Comparison of ENCODE assay signal across 8 cellular contexts in the genomic region with DNA sequence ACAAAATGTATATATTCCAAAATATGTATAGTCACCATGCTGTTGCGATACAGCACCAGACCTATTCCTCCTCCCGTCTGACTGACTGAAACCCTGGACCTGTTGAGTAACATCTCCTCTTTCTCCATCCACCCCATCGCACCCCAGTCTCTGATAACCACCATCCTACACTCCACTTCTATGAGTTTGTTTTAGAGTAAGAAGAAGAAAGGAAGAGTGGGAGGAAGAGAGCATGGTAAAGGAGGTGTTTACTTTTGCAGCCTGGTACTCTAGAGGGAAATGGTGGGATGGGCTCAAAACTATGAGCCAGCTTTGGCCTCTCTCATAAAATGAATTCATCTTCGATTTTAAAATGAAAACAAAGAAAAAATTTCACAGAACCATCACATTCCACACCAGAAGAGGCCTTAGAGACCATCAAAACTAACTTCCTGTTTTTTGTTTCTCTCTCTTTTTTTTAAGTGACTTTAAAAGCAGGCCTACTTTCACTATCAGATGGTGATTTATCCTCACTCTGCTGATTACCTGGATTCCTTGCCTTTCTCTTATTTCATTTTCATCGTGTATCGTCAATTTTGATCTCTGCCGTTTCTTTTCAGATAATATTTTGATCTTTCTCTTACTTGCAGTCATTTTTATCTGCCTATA. TPM values are rescaled to one million over a fixed set of nuclear protein-coding genes. Genes with fewer than 3 reads are reported as not detected.
DNase-seq lines count a peak whose midpoint lies in the region; ATAC-seq and FAIRE-seq lines count a peak whose summit lies in the region.

No MANE protein-coding gene starts in this region.

- peak overlapping the region; percentile 46 to 83 for H3K4me3 Mint-ChIP-seq in activated T-cell treated with anti-CD3 and anti-CD28 coated beads, Interleukin-2, amount 50 U/mL, for 72 hours
- peak overlapping the region; percentile 17 to 47 (median 28) for H3K4me3 Mint-ChIP-seq in T-cell
- peak overlapping the region in 1 of 2 donors; percentile 31 for H3K4me3 Mint-ChIP-seq in stimulated activated naive CD8-positive, alpha-beta T cell treated with anti-CD3 and anti-CD28 coated beads, Interleukin-15, amount 100 ng/mL, for 72 hours

- peak overlapping the region; percentile 97 for H3K27ac Mint-ChIP-seq in activated T-cell treated with anti-CD3 and anti-CD28 coated beads, Interleukin-2, amount 50 U/mL, for 72 hours
- H3K27ac Mint-ChIP-seq in T-cell: peak overlapping the region; percentile 97 to 99
- H3K27ac Mint-ChIP-seq in stimulated activated naive CD8-positive, alpha-beta T cell treated with anti-CD3 and anti-CD28 coated beads, Interleukin-15, amount 100 ng/mL, for 72 hours: peak overlapping the region; percentile 27 to 77

- peaks cover 14% of the 10 kb centered on the region for H3K4me1 Mint-ChIP-seq in activated T-cell treated with anti-CD3 and anti-CD28 coated beads, Interleukin-2, amount 50 U/mL, for 72 hours (ENCODE audit: low read depth)
- H3K4me1 Mint-ChIP-seq in T-cell: peaks cover 14 to 17% (median 15%) of the 10 kb centered on the region in 3 donors
- peaks cover 11% of the 10 kb centered on the region for H3K4me1 Mint-ChIP-seq in stimulated activated naive CD8-positive, alpha-beta T cell treated with anti-CD3 and anti-CD28 coated beads, Interleukin-15, amount 100 ng/mL, for 72 hours

- no peak for FAIRE-seq in RCC 7860 (lab: Jason Lieb, UNC)

- no peaks in the 10 kb centered on the region for H3K27me3 Mint-ChIP-seq in activated T-cell treated with anti-CD3 and anti-CD28 coated beads, Interleukin-2, amount 50 U/mL, for 72 hours (ENCODE audit: low read depth)
- no peaks in the 10 kb centered on the region for H3K27me3 Mint-ChIP-seq in T-cell
- H3K27me3 Mint-ChIP-seq in stimulated activated naive CD8-positive, alpha-beta T cell treated with anti-CD3 and anti-CD28 coated beads, Interleukin-15, amount 100 ng/mL, for 72 hours: no peaks in the 10 kb centered on the region

- CTCF ChIA-PET in T-cell (lab: Charles Lee): interaction anchor here in 1 of 2 donors (1.4 to 1.5 kb wide), 2 partner anchors 10 to 47 kb away, joined by 7 to 10 read pairs; no protein-coding TSS in a partner anchor

- ATAC-seq in activated T-cell treated with anti-CD3 and anti-CD28 coated beads, Interleukin-2, amount 50 U/mL, for 72 hours (replicated peaks in 1 of 2): peak; percentile 45 to 58
- peak; percentile 74 for ATAC-seq in HG03095 (IDR thresholded peaks at IDR 0.05; ENCODE audit: unreplicated experiment)
- ATAC-seq in T-cell (replicated peaks in 1 of 4): peak; percentile 63 to 73 (median 66)
- ATAC-seq in stimulated activated naive CD8-positive, alpha-beta T cell treated with anti-CD3 and anti-CD28 coated beads, Interleukin-15, amount 100 ng/mL, for 72 hours: no peak

- DNase-seq in activated T-cell treated with anti-CD3 and anti-CD28 coated beads, Interleukin-2, amount 50 U/mL, for 72 hours: no peak
- no peak for DNase-seq in activated T-cell treated with anti-CD3 and anti-CD28 coated beads, Interleukin-2, amount 50 U/mL, for 1 hour
- DNase-seq in T-cell (no peak), AG08396 (ENCODE audit: low spot score) (no peak), RCC 7860 (ENCODE audit: low spot score) (no peak), SHP77 treated with DMSO at 0.1 percent for 48 hours (lab: John Stamatoyannopoulos, UW) (no peak)
- no peak for DNase-seq in stimulated activated naive CD8-positive, alpha-beta T cell treated with anti-CD3 and anti-CD28 coated beads, Interleukin-15, amount 100 ng/mL, for 72 hours

- H3K9me3 Mint-ChIP-seq in activated T-cell treated with anti-CD3 and anti-CD28 coated beads, Interleukin-2, amount 50 U/mL, for 72 hours: peaks cover 0 to 2% of the 10 kb centered on the region in 2 donors
- peaks cover 0 to 4% (median 0%) of the 10 kb centered on the region in 3 donors for H3K9me3 Mint-ChIP-seq in T-cell
- peaks cover 5 to 7% of the 10 kb centered on the region in 2 donors for H3K9me3 Mint-ChIP-seq in stimulated activated naive CD8-positive, alpha-beta T cell treated with anti-CD3 and anti-CD28 coated beads, Interleukin-15, amount 100 ng/mL, for 72 hours

- H3K36me3 Mint-ChIP-seq in activated T-cell treated with anti-CD3 and anti-CD28 coated beads, Interleukin-2, amount 50 U/mL, for 72 hours (ENCODE audit: insufficient read depth in 2 of 2): no peaks in the 10 kb centered on the region
- H3K36me3 Mint-ChIP-seq in T-cell: peaks cover 7% of the 10 kb centered on the region

- POLR2A ChIA-PET in T-cell (lab: Charles Lee): interaction anchor here in 1 of 2 donors (0.6 kb wide), 1 partner anchor 89 kb away, joined by 3 read pairs; no protein-coding TSS in a partner anchor

RNA-seq across cellular contexts. Expression of a gene that starts 16.8 kb away (rescaled TPM):
- 10 to 100 TPM; 10.4 to 14.0 TPM for total RNA-seq in activated T-cell treated with anti-CD3 and anti-CD28 coated beads, Interleukin-2, amount 50 U/mL, for 72 hours
- 1 to 10 TPM; 4.6 to 9.0 (median 7.1) TPM for total RNA-seq in T-cell
